ENCODE assay signal across 8 cellular contexts in the genomic region with DNA sequence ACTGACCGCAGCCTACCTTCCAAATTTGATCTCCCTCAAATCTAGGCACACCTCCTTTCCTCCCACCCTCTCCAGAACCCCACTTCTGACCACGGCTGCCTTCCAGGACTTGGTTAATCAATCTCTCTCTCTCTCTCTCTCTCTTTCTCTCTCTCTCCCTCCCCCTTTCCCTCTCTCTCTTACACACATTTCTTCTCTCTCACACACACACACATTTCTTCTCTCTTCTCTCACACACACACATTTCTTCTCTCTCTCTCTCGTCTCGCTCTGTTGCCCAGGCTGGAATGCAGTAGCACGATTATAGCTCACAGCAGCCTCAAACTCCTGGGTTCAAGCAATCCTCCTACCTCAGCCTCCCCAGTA. TPM values are rescaled to one million over a fixed set of nuclear protein-coding genes. Genes with fewer than 3 reads are reported as not detected.
A peak's percentile ranks its signal among the peaks of the same experiment; 100 is the strongest.
DNase-seq lines count a peak whose midpoint lies in the region; ATAC-seq, FAIRE-seq and TF ChIP-seq lines count a peak whose summit lies in the region.

No MANE protein-coding gene starts in this region.

- H3K4me3 ChIP-seq in Karpas-422 (ENCODE audit: low read length) (peak overlapping the region; percentile 90), H1 (ENCODE audit: extremely low read depth in 1 of 4, insufficient read depth in 2 of 4, low read depth in 3 of 4, low read length in 4 of 4) (peak overlapping the region; percentile 81 to 90 (median 86)), osteoblast (ENCODE audit: insufficient read depth, low read length) (peak overlapping the region; percentile 96)

- no peak overlapping the region for H4K8ac ChIP-seq in H1 (ENCODE audit: extremely low read depth, insufficient read depth, low read length)

- POLR2A ChIA-PET in H1 (lab: Charles Lee; ENCODE audit: partially characterized antibody) = interaction anchor here (0.7 to 3.6 kb wide), 7 partner anchors 13 to 96 kb away, joined by 3 to 15 read pairs (median 5); partner anchors contain the start of gene CGRRF1

- H3K9me3 ChIP-seq in Karpas-422 (ENCODE audit: low read length) (no peaks in the 10 kb centered on the region), H1 (ENCODE audit: insufficient read depth in 2 of 2, low read depth in 1 of 2, low read length in 1 of 2) (no peaks in the 10 kb centered on the region), osteoblast (ENCODE audit: low read depth, low read length) (no peaks in the 10 kb centered on the region)

- H2AFZ ChIP-seq in Karpas-422 (ENCODE audit: low read length) = peak overlapping the region; percentile 98
- H2AFZ ChIP-seq in H1 (ENCODE audit: low read length) = peak overlapping the region; percentile 99
- H2AFZ ChIP-seq in osteoblast (ENCODE audit: low read length) = peak overlapping the region; percentile 96

- no peak for TF ChIP-seq EP300 in H1 (IDR thresholded peaks at IDR 0.05; ENCODE audit: borderline replicate concordance in 1 of 2, low read depth in 2 of 2, low read length in 2 of 2)

- no peaks in the 10 kb centered on the region; the same call in 1 of the 2 replicates for H4K20me1 ChIP-seq in Karpas-422 (ENCODE audit: insufficient read depth, low read depth, low read length)
- H4K20me1 ChIP-seq in H1 (replicated peaks in 1 of 2; ENCODE audit: control insufficient read depth in 1 of 2, insufficient read depth in 2 of 2, low read length in 2 of 2) = peaks cover 0 to 2% of the 10 kb centered on the region in 2 experiments
- peaks cover 6% of the 10 kb centered on the region for H4K20me1 ChIP-seq in osteoblast (ENCODE audit: insufficient read depth, low read length)

- WGBS in H1 (ENCODE audit: extremely low coverage in 1 of 2, insufficient coverage in 1 of 2, insufficient read length in 1 of 2, insufficient replicate concordance in 2 of 2, low coverage in 1 of 2, low lambda C conversion rate in 2 of 2, missing lambda C conversion rate in 1 of 2), 2 experiments = 52 to 100% methylated on average over 2 to 5 of the region's 5 CpGs

- peak overlapping the region; percentile 98 for H4K91ac ChIP-seq in H1 (replicated peaks; ENCODE audit: insufficient read length, low read length)

- TF ChIP-seq POLR2A in H1 (IDR thresholded peaks at IDR 0.05; ENCODE audit: control extremely low read depth in 1 of 2, low read depth in 2 of 2, low read length in 2 of 2) = no peak

- no peak for FAIRE-seq in H1 (lab: Jason Lieb, UNC)
- no peak for FAIRE-seq in D721Med (lab: Jason Lieb, UNC)

- H3K9ac ChIP-seq in Karpas-422 (ENCODE audit: low read length) (peak overlapping the region; percentile 97), H1 (replicated peaks in 1 of 4; ENCODE audit: extremely low read depth in 1 of 4, low read depth in 3 of 4, low read length in 3 of 4) (peak overlapping the region in 3 of 4 experiments; percentile 1 to 83 (median 80); a peak in 5 of 7 replicates)

- peak overlapping the region; percentile 84 for H3K18ac ChIP-seq in H1 (ENCODE audit: extremely low read depth, low read length)

- H2BK5ac ChIP-seq in H1 (ENCODE audit: low read depth, low read length) = peak overlapping the region; percentile 80

- H3K9me2 ChIP-seq in Karpas-422 (replicated peaks; ENCODE audit: insufficient read depth, low read length) = no peaks in the 10 kb centered on the region

- peak overlapping the region; percentile 1 for H3K14ac ChIP-seq in H1 (ENCODE audit: insufficient read length)

- no peak overlapping the region for H2BK20ac ChIP-seq in H1 (ENCODE audit: low read length)

- H2BK120ac ChIP-seq in H1 (replicated peaks; ENCODE audit: low read depth, low read length) = peak overlapping the region; percentile 73

- H3K4me1 ChIP-seq in Karpas-422 (ENCODE audit: low read length) = peaks cover 46% of the 10 kb centered on the region
- H3K4me1 ChIP-seq in H1 (replicated peaks in 1 of 4; ENCODE audit: control insufficient read depth in 3 of 4, insufficient read depth in 4 of 4, low read length in 3 of 4) = peaks cover 0 to 4% (median 0%) of the 10 kb centered on the region in 4 experiments; a peak in 2 of 7 replicates
- H3K4me1 ChIP-seq in osteoblast (ENCODE audit: insufficient read depth, low read length) = peaks cover 22% of the 10 kb centered on the region

- H3K23me2 ChIP-seq in H1 (ENCODE audit: low read depth, low read length) = peaks cover 8% of the 10 kb centered on the region; the same call in 1 of the 2 replicates

- peak overlapping the region; percentile 30; the same call in 1 of the 2 replicates for H2BK12ac ChIP-seq in H1 (ENCODE audit: low read depth, low read length)

- DNase-seq in Karpas-422 (no peak), H1 (ENCODE audit: low read depth in 1 of 2, low spot score in 2 of 2) (no peak), osteoblast (ENCODE audit: insufficient read length, low spot score, missing footprints) (no peak), NCI-H69 (lab: John Stamatoyannopoulos, UW) (no peak), D721Med (ENCODE audit: insufficient read length, low spot score) (no peak)
- DNase-seq in activated effector memory CD4-positive, alpha-beta T cell treated with anti-CD3 and anti-CD28 coated beads, Interleukin-2, amount 50 U/mL, for 16 hours = no peak

- peak overlapping the region; percentile 63 for H3K27ac ChIP-seq in Karpas-422 (ENCODE audit: low read length)
- peak overlapping the region; percentile 80; the same call in 1 of the 2 replicates for H3K27ac ChIP-seq in H1 (ENCODE audit: low read depth, low read length)
- H3K27ac ChIP-seq in osteoblast (ENCODE audit: low read depth, low read length) = peak overlapping the region; percentile 91

- peak; percentile 16 for ATAC-seq in GM18870 (IDR thresholded peaks at IDR 0.05; ENCODE audit: unreplicated experiment)
- no peak for ATAC-seq in HG02571 (IDR thresholded peaks at IDR 0.05; ENCODE audit: unreplicated experiment)

- no peaks in the 10 kb centered on the region; the same call in 1 of the 2 replicates for H3K79me1 ChIP-seq in H1 (ENCODE audit: low read depth, low read length)

- H3K36me3 ChIP-seq in Karpas-422 (ENCODE audit: insufficient read depth, low read length) (no peaks in the 10 kb centered on the region), H1 (ENCODE audit: control insufficient read depth in 2 of 4, insufficient read depth in 4 of 4, low read length in 3 of 4) (no peaks in the 10 kb centered on the region), osteoblast (ENCODE audit: insufficient read depth, low read length) (no peaks in the 10 kb centered on the region)

- peak overlapping the region; percentile 19 for H4K5ac ChIP-seq in H1 (ENCODE audit: insufficient read length, low read depth, low read length)

- 0 out of 2 replicates have a peak overlapping the region, but pooled peaks have one; percentile 45 for H2AK5ac ChIP-seq in H1 (ENCODE audit: low read depth, low read length)

- TF ChIP-seq RAD21 in H1 (IDR thresholded peaks at IDR 0.05 in 1 of 2, conservative IDR thresholded peaks at IDR 0.05 in 1 of 2; ENCODE audit: low read depth in 2 of 2, low read length in 2 of 2) = no peak

- no peak overlapping the region for H3K23ac ChIP-seq in H1 (ENCODE audit: insufficient read length)

- CTCF ChIA-PET in H1 (lab: Charles Lee; ENCODE audit: partially characterized antibody) = interaction anchor here (0.6 to 2.6 kb wide), 6 partner anchors 19 to 305 kb away, joined by 3 to 9 read pairs (median 4); partner anchors contain the start of gene CGRRF1

- TF ChIP-seq CTCF in H1 (IDR thresholded peaks at IDR 0.05; ENCODE audit: control extremely low read depth in 1 of 3, insufficient read depth in 1 of 3, low read depth in 1 of 3, low read length in 3 of 3) = no peak
- no peak for TF ChIP-seq CTCF in osteoblast (IDR thresholded peaks at IDR 0.05; ENCODE audit: extremely low read depth, low read depth, low read length)
- TF ChIP-seq CTCF in D721Med (IDR thresholded peaks at IDR 0.05; ENCODE audit: insufficient read depth, missing control alignments) = no peak

- H3K4ac ChIP-seq in H1 (replicated peaks; ENCODE audit: insufficient read length, low read depth, low read length) = peak overlapping the region; percentile 36

- H3K79me2 ChIP-seq in Karpas-422 (ENCODE audit: low read length) (peaks cover 55% of the 10 kb centered on the region), H1 (ENCODE audit: control insufficient read depth in 1 of 2, insufficient read depth in 2 of 2, low read length in 2 of 2) (peaks cover 4 to 38% of the 10 kb centered on the region in 2 experiments; a peak in 3 of 4 replicates), osteoblast (ENCODE audit: insufficient read depth, low read length) (peaks cover 44% of the 10 kb centered on the region)

- no peak overlapping the region for H2BK15ac ChIP-seq in H1 (ENCODE audit: low read length)

- peak overlapping the region; percentile 97 for H3K56ac ChIP-seq in H1 (replicated peaks; ENCODE audit: insufficient read length, low read depth, low read length)

- H3K4me2 ChIP-seq in Karpas-422 (ENCODE audit: low read depth, low read length, poor library complexity, severe bottlenecking) (peak overlapping the region; percentile 92), H1 (ENCODE audit: insufficient read depth in 1 of 2, low read depth in 2 of 2, low read length in 2 of 2) (peak overlapping the region; percentile 81 to 87), osteoblast (ENCODE audit: insufficient read depth, low read length) (peak overlapping the region; percentile 98)

- H3K27me3 ChIP-seq in Karpas-422 (ENCODE audit: low read length) (no peaks in the 10 kb centered on the region), H1 (replicated peaks in 1 of 4; ENCODE audit: control insufficient read depth in 3 of 4, extremely low read depth in 1 of 4, insufficient read depth in 3 of 4, low read length in 3 of 4) (no peaks in the 10 kb centered on the region), osteoblast (ENCODE audit: insufficient read depth, low read length) (no peaks in the 10 kb centered on the region)

RNA-seq across cellular contexts. Expression of gene GMFB, which starts 0.5 kb away (rescaled TPM):
- total RNA-seq in Karpas-422 (2014; rRNA removed; shearing (Covaris generic); ENCODE audit: low replicate concordance) = 35.9 and 81.8 TPM in 2 replicates
- total RNA-seq in H1 (2021; fragmentation: NEBNext Ultra II Directional; extraction: Animal tissue kit (Norgen Biotek cat#: 25700)) = 75.9 and 77.3 TPM in 2 replicates
- polyA plus RNA-seq in H1 (2011; rRNA removed) = 9.9 and 17.9 TPM in 2 replicates
- 26.0 TPM for polyA plus RNA-seq in H1 (2011; cell fraction: cytosol; rRNA removed)
- 2.4 TPM for polyA plus RNA-seq in H1 (2011; cell fraction: nucleus; rRNA removed)
- polyA plus RNA-seq in H1 (2012, experiment 1 of 2) = 22.0 to 46.5 TPM (median 32.2 TPM) in 4 replicates
- 6.7 TPM for polyA plus RNA-seq in H1 (2012, experiment 2 of 2)
- polyA plus RNA-seq in H1 (2013, experiment 1 of 2) = 40.3 TPM
- polyA plus RNA-seq in H1 (2013, experiment 2 of 2) = 37.4 TPM
- polyA minus RNA-seq in H1 (2011; rRNA and poly(A)+ RNA removed) = 18.3 and 23.5 TPM in 2 replicates
- 14.8 TPM for polyA minus RNA-seq in H1 (2011; cell fraction: cytosol; rRNA and poly(A)+ RNA removed)
- 26.6 TPM for polyA minus RNA-seq in H1 (2011; cell fraction: nucleus; rRNA and poly(A)+ RNA removed)
- total RNA-seq in osteoblast = 77.2 and 98.8 TPM in 2 replicates

RNA-seq across cellular contexts. Expression of gene CGRRF1, which starts 20.4 kb away (rescaled TPM):
- total RNA-seq in Karpas-422 (2014; rRNA removed; shearing (Covaris generic); ENCODE audit: low replicate concordance) = 8.8 and 25.9 TPM in 2 replicates
- total RNA-seq in H1 (2021; fragmentation: NEBNext Ultra II Directional; extraction: Animal tissue kit (Norgen Biotek cat#: 25700)) = 17.8 and 20.2 TPM in 2 replicates
- 3.9 and 7.4 TPM in 2 replicates for polyA plus RNA-seq in H1 (2011; rRNA removed)
- 7.1 TPM for polyA plus RNA-seq in H1 (2011; cell fraction: cytosol; rRNA removed)
- 4.6 TPM for polyA plus RNA-seq in H1 (2011; cell fraction: nucleus; rRNA removed)
- 13.4 to 21.5 TPM (median 14.0 TPM) in 4 replicates for polyA plus RNA-seq in H1 (2012, experiment 1 of 2)
- polyA plus RNA-seq in H1 (2012, experiment 2 of 2) = 5.6 TPM
- polyA plus RNA-seq in H1 (2013, experiment 1 of 2) = 15.3 TPM
- 19.0 TPM for polyA plus RNA-seq in H1 (2013, experiment 2 of 2)
- 6.2 and 7.4 TPM in 2 replicates for polyA minus RNA-seq in H1 (2011; rRNA and poly(A)+ RNA removed)
- polyA minus RNA-seq in H1 (2011; cell fraction: cytosol; rRNA and poly(A)+ RNA removed) = 7.1 TPM
- 11.6 TPM for polyA minus RNA-seq in H1 (2011; cell fraction: nucleus; rRNA and poly(A)+ RNA removed)
- total RNA-seq in osteoblast = 15.9 and 17.4 TPM in 2 replicates

RNA-seq across cellular contexts. Expression of gene CNIH1, which starts 48.1 kb away (rescaled TPM):
- 132 and 576 TPM in 2 replicates for total RNA-seq in Karpas-422 (2014; rRNA removed; shearing (Covaris generic); ENCODE audit: low replicate concordance)
- 118 and 119 TPM in 2 replicates for total RNA-seq in H1 (2021; fragmentation: NEBNext Ultra II Directional; extraction: Animal tissue kit (Norgen Biotek cat#: 25700))
- polyA plus RNA-seq in H1 (2011; rRNA removed) = 234 and 333 TPM in 2 replicates
- 230 TPM for polyA plus RNA-seq in H1 (2011; cell fraction: cytosol; rRNA removed)
- 84.1 TPM for polyA plus RNA-seq in H1 (2011; cell fraction: nucleus; rRNA removed)
- 91.6 to 126 TPM (median 105 TPM) in 4 replicates for polyA plus RNA-seq in H1 (2012, experiment 1 of 2)
- polyA plus RNA-seq in H1 (2012, experiment 2 of 2) = 33.4 TPM
- 170 TPM for polyA plus RNA-seq in H1 (2013, experiment 1 of 2)
- 202 TPM for polyA plus RNA-seq in H1 (2013, experiment 2 of 2)
- polyA minus RNA-seq in H1 (2011; rRNA and poly(A)+ RNA removed) = 240 and 302 TPM in 2 replicates
- 110 TPM for polyA minus RNA-seq in H1 (2011; cell fraction: cytosol; rRNA and poly(A)+ RNA removed)
- polyA minus RNA-seq in H1 (2011; cell fraction: nucleus; rRNA and poly(A)+ RNA removed) = 76.1 TPM
- total RNA-seq in osteoblast = 153 and 220 TPM in 2 replicates
